In the genomic region with DNA sequence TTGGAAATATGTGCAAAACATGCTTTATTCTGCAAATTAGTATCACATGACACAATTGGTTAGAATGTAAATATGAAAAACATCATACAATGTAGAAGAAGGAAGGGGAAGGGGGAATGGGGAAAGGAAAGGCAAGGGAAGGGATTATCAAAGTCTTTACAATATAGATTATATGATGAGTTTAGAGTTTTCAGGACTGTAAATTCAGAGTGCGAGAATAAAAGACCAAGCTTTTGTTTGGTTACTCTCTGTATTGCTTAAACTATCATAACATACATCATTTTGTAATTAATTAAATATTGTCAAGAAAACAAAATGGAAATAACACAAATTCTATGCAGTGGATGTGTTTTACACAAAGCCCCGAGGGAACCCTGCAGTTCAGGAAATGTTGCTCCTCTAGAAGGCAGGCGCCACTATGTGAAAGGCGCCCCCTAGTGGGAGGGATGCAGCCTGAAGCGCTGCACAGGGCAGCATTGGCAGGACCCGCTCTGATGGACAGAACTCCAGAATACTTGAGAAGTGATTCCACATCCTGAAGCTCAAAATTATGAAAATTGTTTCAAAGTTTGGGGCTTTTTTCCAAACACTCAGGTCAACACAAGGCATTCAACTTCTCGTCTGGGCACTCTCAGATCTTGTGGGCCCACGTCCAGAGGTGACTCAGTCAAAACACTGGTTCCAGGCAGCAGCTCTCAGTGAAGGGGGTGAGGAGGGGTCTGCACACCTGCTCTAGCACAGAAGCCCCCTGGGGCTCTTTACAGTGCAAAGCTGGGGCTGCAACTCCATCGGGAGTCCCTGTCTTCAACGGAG, we compare ENCODE assay signal across 8 cellular contexts. TPM values are rescaled to one million over a fixed set of nuclear protein-coding genes. Genes with fewer than 3 reads are reported as not detected.
DNase-seq lines count a peak whose midpoint lies in the region; ATAC-seq, FAIRE-seq and TF ChIP-seq lines count a peak whose summit lies in the region.

No MANE protein-coding gene starts in this region.

- H3K27ac ChIP-seq in SJSA1 (no peak overlapping the region), upper lobe of left lung (no peak overlapping the region)

- CTCF ChIA-PET in Caco-2 (lab: Charles Lee), result interaction anchor here (0.7 to 1.7 kb wide), 4 partner anchors 12 to 67 kb away, joined by 3 to 6 read pairs (median 4); no protein-coding TSS in a partner anchor

- H3K27me3 Mint-ChIP-seq in Caco-2 (ENCODE audit: insufficient read depth, unreplicated experiment), result no peaks in the 10 kb centered on the region

- TF ChIP-seq CTCF in Caco-2 (IDR thresholded peaks at IDR 0.05; ENCODE audit: insufficient read depth in 1 of 2, low read depth in 1 of 2, low read length in 1 of 2, severe bottlenecking in 1 of 2, unreplicated experiment in 1 of 2) (peak; percentile 93 to 94), upper lobe of left lung (IDR thresholded peaks at IDR 0.05) (peak; percentile 62 to 91 (median 79))

- H3K9me3 ChIP-seq in Caco-2 (no peaks in the 10 kb centered on the region), SJSA1 (replicated peaks) (no peaks in the 10 kb centered on the region), upper lobe of left lung (no peaks in the 10 kb centered on the region)

- WGBS in upper lobe of left lung, 2 donors, result 27 to 29% methylated on average over 10 of the region's 10 CpGs

- DNase-seq in Caco-2 (peak; percentile 71 to 86), HTR-8/SVneo (ENCODE audit: insufficient read length, low spot score) (peak; percentile 74), SJSA1 (ENCODE audit: low read depth in 1 of 2, low spot score in 2 of 2) (peak; percentile 46 to 76), glomerular endothelial cell (ENCODE audit: extremely low read depth, low read depth, low spot score) (peak; percentile 37), pons (ENCODE audit: low spot score) (peak; percentile 74), upper lobe of left lung (peak in 1 of 2 donors; percentile 85)
- peak; percentile 17 to 61 (median 51) for DNase-seq in activated naive CD4-positive, alpha-beta T cell (lab: John Stamatoyannopoulos, UW)

- H3K9me3 Mint-ChIP-seq in Caco-2 (ENCODE audit: unreplicated experiment), result no peaks in the 10 kb centered on the region

- H3K4me3 Mint-ChIP-seq in Caco-2 (ENCODE audit: unreplicated experiment), result no peak overlapping the region

- BruUV-seq in Caco-2 (replicated peaks; lab: Mats Ljungman, UMichigan), result no TSS peak

- H3K36me3 ChIP-seq in Caco-2 (ENCODE audit: control insufficient read depth, insufficient read depth, low read length) (no peaks in the 10 kb centered on the region), SJSA1 (no peaks in the 10 kb centered on the region), upper lobe of left lung (no peaks in the 10 kb centered on the region)

- no peaks in the 10 kb centered on the region for H3K4me1 Mint-ChIP-seq in Caco-2 (ENCODE audit: low read depth, unreplicated experiment)

- H3K4me1 ChIP-seq in Caco-2 (no peaks in the 10 kb centered on the region), SJSA1 (replicated peaks) (no peaks in the 10 kb centered on the region), upper lobe of left lung (peaks cover 0 to 7% (median 1%) of the 10 kb centered on the region in 4 donors)

- no peak for TF ChIP-seq POLR2A in upper lobe of left lung (IDR thresholded peaks at IDR 0.05)

- no peaks in the 10 kb centered on the region for H3K36me3 Mint-ChIP-seq in Caco-2 (ENCODE audit: insufficient read depth, unreplicated experiment)

- H3K27me3 ChIP-seq in Caco-2 (replicated peaks; ENCODE audit: control insufficient read depth, insufficient read depth, low read length) (no peaks in the 10 kb centered on the region), SJSA1 (replicated peaks) (no peaks in the 10 kb centered on the region; the same call in 1 of the 2 replicates), upper lobe of left lung (no peaks in the 10 kb centered on the region)

- intact Hi-C loops in Caco-2 (cut with micrococcal nuclease; ENCODE audit: unreplicated experiment), result loop anchor here (1.0 to 5.0 kb wide), 3 partner anchors 66 to 133 kb away; no protein-coding TSS in a partner anchor

- ATAC-seq in GM19463 (IDR thresholded peaks at IDR 0.05; ENCODE audit: unreplicated experiment), result peak; percentile 70
- peak; percentile 86 to 90 for ATAC-seq in upper lobe of left lung (ENCODE audit: low FRiP score in 2 of 2)

- no peak overlapping the region for H3K4me3 ChIP-seq in Caco-2 (ENCODE audit: low read depth, low read length)
- no peak overlapping the region for H3K4me3 ChIP-seq in SJSA1
- H3K4me3 ChIP-seq in upper lobe of left lung, result no peak overlapping the region

- POLR2A ChIA-PET in Caco-2 (lab: Charles Lee), result no interaction called here

- H3K27ac Mint-ChIP-seq in Caco-2 (ENCODE audit: unreplicated experiment), result no peak overlapping the region

- no peak for TF ChIP-seq EP300 in upper lobe of left lung (IDR thresholded peaks at IDR 0.05)

- FAIRE-seq in HTR-8/SVneo (lab: Jason Lieb, UNC), result no peak

RNA-seq across cellular contexts. Expression of a gene that starts 31.6 kb away (rescaled TPM):
- 24.0 and 27.4 TPM in 2 replicates for total RNA-seq in Caco-2 (2022)
- 0.25 and 9.0 TPM in 2 replicates for total RNA-seq in SJSA1 (2014; rRNA removed; shearing (Covaris generic))
- total RNA-seq in glomerular endothelial cell, result 8.6 and 11.4 TPM in 2 replicates
- total RNA-seq in upper lobe of left lung, result 10 to 100 TPM in 4 of 6 donors, 1 to 10 TPM in 2; 5.7 to 22.4 (median 16.0) TPM
